In genomic region chr7:127887631-127888030, GRCh38 we compare ENCODE assay signal across 17 cellular contexts.
"Had no signal": no experiment of that assay in that cellular context is flagged by ENCODE, and none has a peak within 500 bp of the region (broad histone marks: within the 10 kb centered on the region; RNA-seq: fewer than 3 reads in every experiment).

No MANE protein-coding gene starts in this region.

- H3K27ac Mint-ChIP-seq: activated naive CD4-positive, alpha-beta T cell treated with anti-CD3 and anti-CD28 coated beads for 36 hours; naive thymus-derived CD4-positive, alpha-beta T cell; stimulated activated naive B cell treated with anti-CD40 and anti-IgM and Interleukin-4, amounts not matched to agents 10 μg/mL and 1 μg/mL and 100 μg/mL, for 72 hours had no signal

- H3K27me3 ChIP-seq: hepatocyte had no signal

- H3K4me3 ChIP-seq: hepatocyte, left ventricle myocardium inferior, mucosa of descending colon had no signal

- H3K27me3 Mint-ChIP-seq: activated T-helper 17 cell treated with anti-CD3 and anti-CD28 coated beads, Interleukin-2, amount 50 U/mL, for 72 hours; central memory CD8-positive, alpha-beta T cell; naive thymus-derived CD4-positive, alpha-beta T cell; stimulated activated naive B cell treated with anti-CD40 and anti-IgM and Interleukin-4, amounts not matched to agents 10 μg/mL and 1 μg/mL and 100 μg/mL, for 72 hours had no signal

- DNase-seq: activated CD4-positive, alpha-beta T cell treated with anti-CD3 and anti-CD28 coated beads for 1 hour; activated CD4-positive, alpha-beta T cell treated with anti-CD3 and anti-CD28 coated beads, Interleukin-2, amount 50 U/mL, for 48 hours; activated naive CD4-positive, alpha-beta T cell treated with anti-CD3 and anti-CD28 coated beads for 36 hours; endodermal cell; kidney; left ventricle myocardium inferior; mucosa of descending colon; naive thymus-derived CD4-positive, alpha-beta T cell; stimulated activated CD4-positive, alpha-beta T cell treated with anti-CD3 and anti-CD28 coated beads, Interleukin-2, amount 100 ng/mL, for 48 hours; stimulated activated naive B cell treated with anti-CD40 and anti-IgM and Interleukin-4, amounts not matched to agents 10 μg/mL and 1 μg/mL and 100 μg/mL, for 72 hours; T-helper 1 cell; T1000; trophoblast cell had no signal

- H3K9ac ChIP-seq: parathyroid adenoma had no signal

- FAIRE-seq: kidney had no signal

- H3K9me3 Mint-ChIP-seq: activated naive CD4-positive, alpha-beta T cell treated with anti-CD3 and anti-CD28 coated beads for 36 hours; activated T-helper 17 cell treated with anti-CD3 and anti-CD28 coated beads, Interleukin-2, amount 50 U/mL, for 72 hours; central memory CD8-positive, alpha-beta T cell; naive thymus-derived CD4-positive, alpha-beta T cell; stimulated activated naive B cell treated with anti-CD40 and anti-IgM and Interleukin-4, amounts not matched to agents 10 μg/mL and 1 μg/mL and 100 μg/mL, for 72 hours had no signal

- H2AFZ ChIP-seq: hepatocyte, parathyroid adenoma had no signal

- H3K4me2 ChIP-seq: hepatocyte had no signal

- ATAC-seq: activated T-helper 17 cell treated with anti-CD3 and anti-CD28 coated beads, Interleukin-2, amount 50 U/mL, for 72 hours; mucosa of descending colon; naive thymus-derived CD4-positive, alpha-beta T cell; stimulated activated naive B cell treated with anti-CD40 and anti-IgM and Interleukin-4, amounts not matched to agents 10 μg/mL and 1 μg/mL and 100 μg/mL, for 72 hours had no signal

- H3K4me3 Mint-ChIP-seq: activated naive CD4-positive, alpha-beta T cell treated with anti-CD3 and anti-CD28 coated beads for 36 hours; activated T-helper 17 cell treated with anti-CD3 and anti-CD28 coated beads, Interleukin-2, amount 50 U/mL, for 72 hours; central memory CD8-positive, alpha-beta T cell; endodermal cell; naive thymus-derived CD4-positive, alpha-beta T cell; stimulated activated naive B cell treated with anti-CD40 and anti-IgM and Interleukin-4, amounts not matched to agents 10 μg/mL and 1 μg/mL and 100 μg/mL, for 72 hours had no signal

- H3K9me3 ChIP-seq: left ventricle myocardium inferior, mucosa of descending colon had no signal

- H3K27ac ChIP-seq: hepatocyte, left ventricle myocardium inferior, parathyroid adenoma had no signal
